In genomic region chr3:8301977-8302589, GRCh38 we compare ENCODE assay signal across 8 cellular contexts.
DNase-seq lines count a peak whose midpoint lies in the region; TF ChIP-seq lines count a peak whose summit lies in the region.

No MANE protein-coding gene starts in this region.

- DNase-seq in NCI-H1436 (lab: John Stamatoyannopoulos, UW) (peak; percentile 6), NCI-H1436 treated with DMSO at 0.1 percent for 48 hours (lab: John Stamatoyannopoulos, UW) (no peak), HFF-Myc (ENCODE audit: extremely low read depth, low read depth) (no peak), NCI-H82 (lab: John Stamatoyannopoulos, UW) (peak; percentile 80), cerebellum (ENCODE audit: low spot score) (peak; percentile 30), medulla oblongata (ENCODE audit: extremely low spot score) (peak; percentile 66), OCI-M2 (lab: John Stamatoyannopoulos, UW; ENCODE audit: unreplicated experiment) (no peak), UCSD-AML1 (lab: John Stamatoyannopoulos, UW; ENCODE audit: unreplicated experiment) (no peak)

- peak; percentile 53 for TF ChIP-seq CTCF in HFF-Myc (IDR thresholded peaks at IDR 0.05; ENCODE audit: low read depth, low read length, missing control alignments)

- no peak overlapping the region for H3K4me3 ChIP-seq in HFF-Myc (replicated peaks; ENCODE audit: low read depth, low read length)

Comparison
In these comparisons a context has a peak if more than half of its experiments do, and no peak if none do; other contexts are left out.
1. DNase-seq: peak in NCI-H1436 (single experiment), NCI-H82 (single experiment), cerebellum (single experiment) and medulla oblongata (single experiment); none in NCI-H1436 treated with DMSO at 0.1 percent for 48 hours (single experiment), HFF-Myc (single experiment), OCI-M2 (single experiment) and UCSD-AML1 (single experiment).